Comparison of ENCODE assay signal across 17 cellular contexts in the genomic region with DNA sequence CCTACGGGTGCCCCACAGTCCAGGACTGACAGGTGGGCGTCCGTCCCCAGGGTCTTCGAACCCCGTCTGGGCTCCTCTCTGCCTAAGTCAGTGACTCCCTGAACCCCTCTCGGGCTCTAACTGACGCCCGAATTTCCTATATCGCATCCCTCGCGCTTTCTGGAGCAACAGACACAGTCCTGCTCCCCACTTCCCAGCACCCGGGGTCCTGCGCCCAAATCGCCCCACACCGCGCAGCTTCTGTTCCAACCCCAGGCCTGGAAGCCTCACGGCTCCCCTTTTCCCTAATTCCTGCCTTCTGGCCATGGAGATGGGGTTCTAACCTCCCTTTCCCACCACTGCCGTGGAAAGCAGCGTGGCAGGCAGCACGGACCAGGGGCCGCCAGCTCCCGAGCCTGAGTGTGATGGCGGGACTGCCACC. TPM values are rescaled to one million over a fixed set of nuclear protein-coding genes. Genes with fewer than 3 reads are reported as not detected.
DNase-seq lines count a peak whose midpoint lies in the region; ATAC-seq and TF ChIP-seq lines count a peak whose summit lies in the region.
"Had no signal": no experiment of that assay in that cellular context is flagged by ENCODE, and none has a peak within 500 bp of the region (broad histone marks: within the 10 kb centered on the region; RNA-seq: fewer than 3 reads in every experiment).

No MANE protein-coding gene starts in this region.

- H3K4me3 Mint-ChIP-seq in CD14-positive monocyte (peak overlapping the region; percentile 24 to 76), GM23338 (peak overlapping the region; percentile 14; the same call in 1 of the 3 replicates), nephron progenitor cell (peak overlapping the region; percentile 75)
- peak overlapping the region; percentile 65 for H3K4me3 Mint-ChIP-seq in central memory CD8-positive, alpha-beta T cell

- no peak overlapping the region for H3K4me2 ChIP-seq in GM23338

- 0 out of 2 replicates have a peak, but pooled peaks cover 12% of the 10 kb centered on the region for H3F3A ChIP-seq in GM23338 (replicated peaks; ENCODE audit: low read depth)

- H3K4me1 Mint-ChIP-seq in CD14-positive monocyte (peaks cover 4% of the 10 kb centered on the region), GM23338 (peaks cover 24% of the 10 kb centered on the region), nephron progenitor cell (peaks cover 32% of the 10 kb centered on the region)
- H3K4me1 Mint-ChIP-seq in central memory CD8-positive, alpha-beta T cell = peaks cover 4% of the 10 kb centered on the region

- H3K36me3 Mint-ChIP-seq in CD14-positive monocyte (peaks cover 0 to 3% of the 10 kb centered on the region in 2 donors), GM23338 (ENCODE audit: low read depth) (peaks cover 11% of the 10 kb centered on the region; the same call in 2 of the 3 replicates), nephron progenitor cell (ENCODE audit: low read depth) (no peaks in the 10 kb centered on the region)
- H3K36me3 Mint-ChIP-seq in central memory CD8-positive, alpha-beta T cell (ENCODE audit: insufficient read depth) = peaks cover 3% of the 10 kb centered on the region

- ATAC-seq in GM23338 = no peak
- no peak for ATAC-seq in central memory CD8-positive, alpha-beta T cell (replicated peaks; ENCODE audit: extremely low read depth, poor library complexity, severe bottlenecking)
- ATAC-seq in HG02970 (IDR thresholded peaks at IDR 0.05; ENCODE audit: low FRiP score, unreplicated experiment) = no peak
- ATAC-seq in HG03469 (IDR thresholded peaks at IDR 0.05; ENCODE audit: unreplicated experiment) = no peak
- ATAC-seq: body of pancreas had no signal

- intact Hi-C loops in CD14-positive monocyte (cut with micrococcal nuclease) = no loop called here

- no peak for DNase-seq in CD14-positive monocyte (ENCODE audit: low spot score)
- no peak for DNase-seq in GM23338 (ENCODE audit: low spot score)
- DNase-seq in central memory CD8-positive, alpha-beta T cell (ENCODE audit: low spot score in 2 of 2) = no peak
- no peak for DNase-seq in nephron progenitor cell
- DNase-seq in WERI-Rb-1 = no peak
- DNase-seq in T1000 (lab: John Stamatoyannopoulos, UW) = no peak
- DNase-seq: activated CD4-positive, alpha-beta T cell treated with anti-CD3 and anti-CD28 coated beads, Interleukin-2, amount 50 U/mL, for 1 hour; activated effector memory CD4-positive, alpha-beta T cell treated with Interleukin-2 at 50 U/mL for 16 hours; dermis blood vessel endothelial cell; DMS153; heart right ventricle; Kasumi-1; midbrain; NCI-H1417 had no signal

- no peaks in the 10 kb centered on the region; the same call in 1 of the 2 replicates for H3K36me3 ChIP-seq in GM23338 (ENCODE audit: insufficient read depth)
- peaks cover 17% of the 10 kb centered on the region for H3K36me3 ChIP-seq in WERI-Rb-1
- H3K36me3 ChIP-seq: heart right ventricle had no signal

- peak overlapping the region; percentile 14; the same call in 1 of the 2 replicates for H2AFZ ChIP-seq in GM23338

- peaks cover 32% of the 10 kb centered on the region for H3K79me2 ChIP-seq in GM23338 (replicated peaks; ENCODE audit: insufficient read depth)

- no peaks in the 10 kb centered on the region for H3K27me3 ChIP-seq in GM23338 (ENCODE audit: insufficient read depth)
- H3K27me3 ChIP-seq in WERI-Rb-1 (ENCODE audit: insufficient read depth, low read depth, severe bottlenecking) = no peaks in the 10 kb centered on the region
- H3K27me3 ChIP-seq: body of pancreas had no signal

- H3K27ac Mint-ChIP-seq in CD14-positive monocyte = peak overlapping the region in 1 of 7 donors; percentile 79
- peak overlapping the region; percentile 65 for H3K27ac Mint-ChIP-seq in GM23338
- H3K27ac Mint-ChIP-seq in central memory CD8-positive, alpha-beta T cell (ENCODE audit: low read depth) = no peak overlapping the region
- peak overlapping the region; percentile 69 for H3K27ac Mint-ChIP-seq in nephron progenitor cell

- H3K4me1 ChIP-seq in GM23338 (ENCODE audit: insufficient read depth) = peaks cover 15% of the 10 kb centered on the region; the same call in 1 of the 2 replicates

- no peaks in the 10 kb centered on the region for H3K9me3 ChIP-seq in WERI-Rb-1 (ENCODE audit: severe bottlenecking)
- H3K9me3 ChIP-seq: body of pancreas, heart right ventricle had no signal

- H3K9me3 Mint-ChIP-seq in CD14-positive monocyte (peaks cover 0 to 25% (median 6%) of the 10 kb centered on the region in 7 donors), GM23338 (peaks cover 5% of the 10 kb centered on the region), nephron progenitor cell (no peaks in the 10 kb centered on the region)
- no peaks in the 10 kb centered on the region for H3K9me3 Mint-ChIP-seq in central memory CD8-positive, alpha-beta T cell

- H3K9me2 ChIP-seq in GM23338 (ENCODE audit: insufficient read depth) = no peaks in the 10 kb centered on the region

- TF ChIP-seq CTCF in CD14-positive monocyte (IDR thresholded peaks at IDR 0.05) = no peak
- no peak for TF ChIP-seq CTCF in GM23338 (conservative IDR thresholded peaks at IDR 0.05; ENCODE audit: low read depth in 2 of 2)
- TF ChIP-seq CTCF in nephron progenitor cell (IDR thresholded peaks at IDR 0.05) = no peak
- no peak for TF ChIP-seq CTCF in WERI-Rb-1 (IDR thresholded peaks at IDR 0.05; ENCODE audit: low read depth, low read length)

- H3K27me3 Mint-ChIP-seq in CD14-positive monocyte (ENCODE audit: low read depth in 3 of 3) = peaks cover 44 to 57% (median 48%) of the 10 kb centered on the region in 3 donors
- H3K27me3 Mint-ChIP-seq in GM23338 (ENCODE audit: insufficient read depth, low read depth, poor library complexity) = peaks cover 6% of the 10 kb centered on the region
- H3K27me3 Mint-ChIP-seq in central memory CD8-positive, alpha-beta T cell = peaks cover 27% of the 10 kb centered on the region
- peaks cover 23% of the 10 kb centered on the region for H3K27me3 Mint-ChIP-seq in nephron progenitor cell (ENCODE audit: low read depth, poor library complexity)

- peaks cover 21% of the 10 kb centered on the region for H4K20me1 ChIP-seq in GM23338 (replicated peaks; ENCODE audit: insufficient read depth)

- H3K4me3 ChIP-seq in GM23338 = no peak overlapping the region
- no peak overlapping the region for H3K4me3 ChIP-seq in WERI-Rb-1 (ENCODE audit: low read depth, low read length)
- H3K4me3 ChIP-seq: body of pancreas had no signal

- H3K27ac ChIP-seq in GM23338 (ENCODE audit: low read depth) = no peak overlapping the region
- no peak overlapping the region for H3K27ac ChIP-seq in WERI-Rb-1

TF ChIP-seq in GM23338, 12 proteins besides CTCF, POLR2A, EP300 and RAD21:
- no peak for TF ChIP-seq EZH2 (IDR thresholded peaks at IDR 0.05; ENCODE audit: low read depth, unreplicated experiment)
TF ChIP-seq in GM23338: peak in this region for 0.

RNA-seq across cellular contexts. Expression of gene GRTP1, which starts 1.6 kb away (rescaled TPM):
- polyA plus RNA-seq in CD14-positive monocyte (not detected), GM23338 (2016; fragmentation: Nextera tagmentation; extraction: Ambion mirVana) (55.7 and 61.8 TPM in 2 replicates)
- total RNA-seq in GM23338 (2014; rRNA removed; shearing (Covaris generic)) = 33.9 and 56.2 TPM in 2 replicates

Comparison
In these comparisons a context has a peak if more than half of its experiments do, and no peak if none do; other contexts are left out.
1. H3K4me3 Mint-ChIP-seq: peak in every context shown above with its lines; median percentile 75 in nephron progenitor cell; 65 in central memory CD8-positive, alpha-beta T cell; 50 in CD14-positive monocyte; 14 in GM23338.
2. RNA of gene GRTP1, which starts 1.6 kb away (polyA plus RNA-seq): 55.7 to 61.8 TPM in GM23338; not detected in CD14-positive monocyte; every median in the first group is over 10 times any median in the second.